In genomic region chr6:3189192-3189591, GRCh38 we compare ENCODE assay signal across 1 cellular context. TPM values are rescaled to one million over a fixed set of nuclear protein-coding genes. Genes with fewer than 3 reads are reported as not detected.
"Had no signal": no experiment of that assay in that cellular context is flagged by ENCODE, and none has a peak within 500 bp of the region (broad histone marks: within the 10 kb centered on the region; RNA-seq: fewer than 3 reads in every experiment).

No MANE protein-coding gene starts in this region.

RNA-seq across cellular contexts. Expression of gene TUBB2B, which starts 38.3 kb away (rescaled TPM):
- total RNA-seq: natural killer cell treated with Interleukin-12 subunit alpha and Interleukin-12 subunit beta and Interleukin-15 and Interleukin-18, amount 100 ng/mL, for 72 hours had no signal
